ENCODE assay signal across 20 cellular contexts in the genomic region with DNA sequence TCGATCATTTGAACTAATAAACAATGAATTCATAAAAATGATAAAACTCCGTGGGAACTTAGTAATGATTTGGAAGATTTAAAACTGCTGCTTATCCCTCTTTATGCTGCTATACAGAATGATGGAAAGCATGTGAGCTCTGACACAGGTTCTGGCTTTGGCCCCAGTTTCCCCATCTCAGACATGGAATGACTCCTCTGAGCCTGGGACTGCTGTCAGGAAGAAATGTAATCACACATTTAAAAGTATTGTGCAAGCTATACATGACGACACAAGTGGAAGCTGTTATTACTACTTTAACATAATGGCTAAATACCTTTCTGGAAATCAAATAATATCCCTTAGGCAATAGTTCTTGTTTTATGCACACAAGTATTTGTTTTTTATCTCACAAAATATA.
DNase-seq lines count a peak whose midpoint lies in the region; ATAC-seq and TF ChIP-seq lines count a peak whose summit lies in the region.
"Had no signal": no experiment of that assay in that cellular context is flagged by ENCODE, and none has a peak within 500 bp of the region (broad histone marks: within the 10 kb centered on the region; RNA-seq: fewer than 3 reads in every experiment).

No MANE protein-coding gene starts in this region.

- DNase-seq in RWPE2 (ENCODE audit: low spot score) (no peak), fibroblast of pulmonary artery (ENCODE audit: low read depth) (peak; percentile 66), sciatic nerve (ENCODE audit: low spot score) (no peak), epidermal melanocyte (ENCODE audit: insufficient read length, low spot score) (no peak), occipital lobe (lab: John Stamatoyannopoulos, UW) (no peak), vagina (ENCODE audit: extremely low spot score in 2 of 2) (no peak)
- DNase-seq: activated CD4-positive, alpha-beta T cell treated with anti-CD3 and anti-CD28 coated beads for 4 hours; activated gamma-delta T cell; Calu3; GDM1; heart right ventricle; kidney; NCI-H1105; NCI-H774; stimulated activated naive CD8-positive, alpha-beta T cell treated with anti-CD3 and anti-CD28 coated beads, Interleukin-15, amount 100 ng/mL, for 72 hours; T1000 had no signal

- H3K9me3 ChIP-seq in BLaER1 (peaks cover 10% of the 10 kb centered on the region; the same call in 1 of the 2 replicates), RWPE2 (ENCODE audit: severe bottlenecking) (no peaks in the 10 kb centered on the region), vagina (no peaks in the 10 kb centered on the region)

- TF ChIP-seq POLR2A in vagina (IDR thresholded peaks at IDR 0.05), result no peak

- no peak for TF ChIP-seq CTCF in RWPE2 (IDR thresholded peaks at IDR 0.05; ENCODE audit: poor library complexity, severe bottlenecking)
- TF ChIP-seq CTCF in fibroblast of pulmonary artery (IDR thresholded peaks at IDR 0.05; ENCODE audit: low read length, missing control alignments), result no peak
- TF ChIP-seq CTCF in vagina (IDR thresholded peaks at IDR 0.05), result no peak

- ATAC-seq in RWPE2 (ENCODE audit: low read depth), result 0 out of 3 replicates have a peak, but pooled peaks have one; percentile 49
- ATAC-seq in sciatic nerve, result peak; percentile 49
- no peak for ATAC-seq in GM18517 (IDR thresholded peaks at IDR 0.05; ENCODE audit: unreplicated experiment)
- ATAC-seq: heart right ventricle; stimulated activated naive CD8-positive, alpha-beta T cell treated with anti-CD3 and anti-CD28 coated beads, Interleukin-15, amount 100 ng/mL, for 72 hours had no signal

- H3K9ac ChIP-seq in BLaER1, result no peak overlapping the region
- H3K9ac ChIP-seq: KMS-11 had no signal

- peaks cover 34% of the 10 kb centered on the region for H3K4me1 ChIP-seq in BLaER1
- H3K4me1 ChIP-seq in RWPE2 (ENCODE audit: insufficient read depth, poor library complexity, severe bottlenecking), result no peaks in the 10 kb centered on the region
- H3K4me1 ChIP-seq in vagina, result peaks cover 11% of the 10 kb centered on the region

- H3K27ac ChIP-seq in BLaER1 (no peak overlapping the region), RWPE2 (ENCODE audit: poor library complexity, severe bottlenecking) (no peak overlapping the region), vagina (no peak overlapping the region)
- H3K27ac ChIP-seq: heart right ventricle, HL-60, KMS-11 had no signal

- no peaks in the 10 kb centered on the region for H4K20me1 ChIP-seq in BLaER1

- H3K4me2 ChIP-seq in BLaER1, result peak overlapping the region; percentile 24; the same call in 1 of the 2 replicates
- H3K4me2 ChIP-seq: KMS-11 had no signal

- peaks cover 7% of the 10 kb centered on the region; the same call in 1 of the 2 replicates for H3K27me3 ChIP-seq in BLaER1
- H3K27me3 ChIP-seq in RWPE2 (ENCODE audit: insufficient read depth, poor library complexity, severe bottlenecking), result no peaks in the 10 kb centered on the region
- H3K27me3 ChIP-seq in vagina, result no peaks in the 10 kb centered on the region

- intact Hi-C loops in sciatic nerve (cut with DNase I), result no loop called here
- intact Hi-C loops in vagina (cut with DNase I), result no loop called here

- H3K4me3 ChIP-seq in BLaER1 (no peak overlapping the region), RWPE2 (ENCODE audit: severe bottlenecking) (no peak overlapping the region), fibroblast of pulmonary artery (replicated peaks; ENCODE audit: low read depth, low read length) (no peak overlapping the region), vagina (no peak overlapping the region)
- H3K4me3 ChIP-seq: heart right ventricle had no signal

- H3K36me3 ChIP-seq in BLaER1 (peaks cover 34% of the 10 kb centered on the region), RWPE2 (ENCODE audit: low read depth) (no peaks in the 10 kb centered on the region), vagina (no peaks in the 10 kb centered on the region)
- H3K36me3 ChIP-seq: heart right ventricle had no signal
